ENCODE assay signal across 1 cellular context in genomic region chrX:94854251-94854650, GRCh38.
TF ChIP-seq lines count a peak whose summit lies in the region.

No MANE protein-coding gene starts in this region.

TF ChIP-seq in H1, 55 proteins besides CTCF, POLR2A, EP300 and RAD21 (continued from another document):
- TF ChIP-seq RXRA (IDR thresholded peaks at IDR 0.05; ENCODE audit: insufficient read depth, low read depth, low read length), result no peak
- no peak for TF ChIP-seq JUND (IDR thresholded peaks at IDR 0.05; ENCODE audit: low read length)
- TF ChIP-seq EZH2 (IDR thresholded peaks at IDR 0.05; ENCODE audit: low read depth, low read length, severe bottlenecking), result no peak
- TF ChIP-seq SRF (IDR thresholded peaks at IDR 0.05; ENCODE audit: low read depth, low read length), result no peak
- no peak for TF ChIP-seq SUZ12 (IDR thresholded peaks at IDR 0.05; ENCODE audit: low read length)
- no peak for TF ChIP-seq RFX5 (IDR thresholded peaks at IDR 0.05; ENCODE audit: borderline replicate concordance, low read depth, low read length)
- TF ChIP-seq TBP (IDR thresholded peaks at IDR 0.05; ENCODE audit: low read depth, low read length), result no peak
- TF ChIP-seq CHD1 (IDR thresholded peaks at IDR 0.05; ENCODE audit: low read depth, low read length), result no peak
- no peak for TF ChIP-seq RBBP5 (IDR thresholded peaks at IDR 0.05; ENCODE audit: borderline replicate concordance, low read depth, low read length)
- no peak for TF ChIP-seq SIX5 (IDR thresholded peaks at IDR 0.05; ENCODE audit: low read depth, low read length)
